ENCODE assay signal across 16 cellular contexts in genomic region chr18:58004317-58004716, GRCh38. TPM values are rescaled to one million over a fixed set of nuclear protein-coding genes. Genes with fewer than 3 reads are reported as not detected.
A peak's percentile ranks its signal among the peaks of the same experiment; 100 is the strongest.
DNase-seq lines count a peak whose midpoint lies in the region; ATAC-seq and TF ChIP-seq lines count a peak whose summit lies in the region.
"Had no signal": no experiment of that assay in that cellular context is flagged by ENCODE, and none has a peak within 500 bp of the region (broad histone marks: within the 10 kb centered on the region; RNA-seq: fewer than 3 reads in every experiment).

No MANE protein-coding gene starts in this region.

- ATAC-seq in CD4-positive, alpha-beta T cell (ENCODE audit: poor library complexity) = no peak
- ATAC-seq: effector memory CD8-positive, alpha-beta T cell; psoas muscle had no signal

- intact Hi-C loops in CD4-positive, alpha-beta T cell (cut with DNase I, micrococcal nuclease) = no loop called here

- peak; percentile 38 for DNase-seq in Daoy (ENCODE audit: low read depth)
- DNase-seq in NCI-H226 = peak; percentile 39
- DNase-seq in dedifferentiated amniotic fluid mesenchymal stem cell (ENCODE audit: extremely low spot score) = peak; percentile 63
- no peak for DNase-seq in osteocyte (ENCODE audit: extremely low spot score, unreplicated experiment)
- no peak for DNase-seq in activated CD8-positive, alpha-beta memory T cell treated with anti-CD3 and anti-CD28 coated beads for 24 hours
- no peak for DNase-seq in CD4-positive, alpha-beta T cell
- DNase-seq in progenitor cell of endocrine pancreas (ENCODE audit: low spot score, unreplicated experiment) = no peak
- DNase-seq in D341Med (ENCODE audit: low spot score) = no peak
- DNase-seq: DMS 273 treated with DMSO at 0.1 percent for 48 hours; effector memory CD8-positive, alpha-beta T cell; NCI-H446; Peyer's patch; psoas muscle; stimulated activated CD4-positive, alpha-beta T cell treated with anti-CD3 and anti-CD28 coated beads, Interleukin-4, amount 100 ng/mL, for 24 hours; stomach had no signal

- no peak overlapping the region for H3K4me3 Mint-ChIP-seq in osteocyte (ENCODE audit: unreplicated experiment)
- H3K4me3 Mint-ChIP-seq in CD4-positive, alpha-beta T cell = no peak overlapping the region
- no peak overlapping the region for H3K4me3 Mint-ChIP-seq in progenitor cell of endocrine pancreas (ENCODE audit: low read depth)
- H3K4me3 Mint-ChIP-seq: activated naive CD8-positive, alpha-beta T cell; effector memory CD8-positive, alpha-beta T cell had no signal

- TF ChIP-seq CTCF in osteocyte (IDR thresholded peaks at IDR 0.05) = no peak
- no peak for TF ChIP-seq CTCF in CD4-positive, alpha-beta T cell (IDR thresholded peaks at IDR 0.05)
- TF ChIP-seq CTCF in progenitor cell of endocrine pancreas (IDR thresholded peaks at IDR 0.05; ENCODE audit: unreplicated experiment) = no peak

- no peaks in the 10 kb centered on the region for H3K36me3 Mint-ChIP-seq in osteocyte (ENCODE audit: unreplicated experiment)
- H3K36me3 Mint-ChIP-seq in CD4-positive, alpha-beta T cell (ENCODE audit: low read depth) = no peaks in the 10 kb centered on the region
- H3K36me3 Mint-ChIP-seq in progenitor cell of endocrine pancreas (ENCODE audit: insufficient read depth) = no peaks in the 10 kb centered on the region
- H3K36me3 Mint-ChIP-seq: activated naive CD8-positive, alpha-beta T cell had no signal

- H3K27ac ChIP-seq in CD4-positive, alpha-beta T cell (ENCODE audit: low read depth, low read length) = no peak overlapping the region
- H3K27ac ChIP-seq: Peyer's patch, psoas muscle had no signal

- H3K27me3 ChIP-seq in CD4-positive, alpha-beta T cell (ENCODE audit: control insufficient read depth, insufficient read depth, low read length) = peaks cover 4% of the 10 kb centered on the region
- H3K27me3 ChIP-seq: Peyer's patch, stomach had no signal

- H3K4me1 Mint-ChIP-seq in osteocyte (ENCODE audit: unreplicated experiment) (peaks cover 20% of the 10 kb centered on the region), progenitor cell of endocrine pancreas (ENCODE audit: low read depth) (peaks cover 4% of the 10 kb centered on the region)
- H3K4me1 Mint-ChIP-seq in CD4-positive, alpha-beta T cell (ENCODE audit: low read depth) = no peaks in the 10 kb centered on the region

- CTCF ChIA-PET in CD4-positive, alpha-beta T cell (lab: Charles Lee) = no interaction called here

- H3K27me3 Mint-ChIP-seq in osteocyte (ENCODE audit: unreplicated experiment) (peaks cover 5% of the 10 kb centered on the region), progenitor cell of endocrine pancreas (peaks cover 13% of the 10 kb centered on the region)
- H3K27me3 Mint-ChIP-seq in CD4-positive, alpha-beta T cell = peaks cover 28% of the 10 kb centered on the region

- peak overlapping the region; percentile 9 for H3K27ac Mint-ChIP-seq in osteocyte (ENCODE audit: unreplicated experiment)
- no peak overlapping the region for H3K27ac Mint-ChIP-seq in CD4-positive, alpha-beta T cell
- no peak overlapping the region for H3K27ac Mint-ChIP-seq in progenitor cell of endocrine pancreas
- H3K27ac Mint-ChIP-seq: activated naive CD8-positive, alpha-beta T cell; effector memory CD8-positive, alpha-beta T cell had no signal

- H3K9me3 ChIP-seq in CD4-positive, alpha-beta T cell (ENCODE audit: control insufficient read depth, low read length) = no peaks in the 10 kb centered on the region
- H3K9me3 ChIP-seq: Peyer's patch, psoas muscle, stomach had no signal

- POLR2A ChIA-PET in CD4-positive, alpha-beta T cell (lab: Charles Lee) = no interaction called here

- H3K9me3 Mint-ChIP-seq in osteocyte (ENCODE audit: unreplicated experiment) (no peaks in the 10 kb centered on the region), progenitor cell of endocrine pancreas (ENCODE audit: low read depth) (no peaks in the 10 kb centered on the region)
- H3K9me3 Mint-ChIP-seq in CD4-positive, alpha-beta T cell = no peaks in the 10 kb centered on the region
- H3K9me3 Mint-ChIP-seq: effector memory CD8-positive, alpha-beta T cell had no signal

RNA-seq across cellular contexts. Expression of gene NEDD4L, which starts 39.7 kb away (rescaled TPM):
- 31.4 and 39.1 TPM in 2 replicates for total RNA-seq in Daoy (2014; rRNA removed; shearing (Covaris generic))
- total RNA-seq in osteocyte (40.0 and 41.1 TPM in 2 replicates), progenitor cell of endocrine pancreas (152 and 162 TPM in 2 replicates)
- 10 to 100 TPM; 11.2 to 13.7 TPM for total RNA-seq in CD4-positive, alpha-beta T cell

Comparison
In these comparisons a context has a peak if more than half of its experiments do, and no peak if none do; other contexts are left out.
1. DNase-seq: peak in Daoy (single experiment), NCI-H226 (single experiment) and dedifferentiated amniotic fluid mesenchymal stem cell (single experiment); none in osteocyte (single experiment), activated CD8-positive, alpha-beta memory T cell treated with anti-CD3 and anti-CD28 coated beads for 24 hours (single experiment), CD4-positive, alpha-beta T cell (0 of 10), progenitor cell of endocrine pancreas (single experiment) and D341Med (single experiment).